Comparison of ENCODE assay signal across 34 cellular contexts in the genomic region with DNA sequence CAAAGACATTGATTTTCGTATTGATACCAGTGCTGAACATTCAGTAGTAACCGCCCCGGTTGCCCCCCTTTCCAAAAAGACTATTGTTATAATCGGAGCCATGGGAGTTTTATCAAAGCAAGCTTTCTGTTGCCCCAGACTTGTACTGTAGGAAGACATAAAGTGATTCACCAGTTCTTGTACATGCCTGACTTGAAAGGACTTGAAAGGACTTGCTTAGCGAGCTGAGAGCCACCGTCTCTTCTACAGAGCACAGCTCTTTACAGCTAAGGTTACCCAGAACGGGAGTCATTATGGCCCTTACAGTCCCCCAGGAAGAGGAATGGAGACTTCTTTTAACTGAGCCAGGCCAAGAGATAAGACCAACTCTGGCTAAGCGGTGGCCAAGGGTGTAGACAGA. TPM values are rescaled to one million over a fixed set of nuclear protein-coding genes. Genes with fewer than 3 reads are reported as not detected.
"Had no signal": no experiment of that assay in that cellular context is flagged by ENCODE, and none has a peak within 500 bp of the region (broad histone marks: within the 10 kb centered on the region; RNA-seq: fewer than 3 reads in every experiment).

No MANE protein-coding gene starts in this region.

- H3K27ac ChIP-seq: ascending aorta, VCaP had no signal

- H3K4me3 ChIP-seq: ascending aorta, MG63 had no signal

- DNase-seq: activated B cell treated with CpG ODN at 0.5 μM for 24 hours; activated CD4-positive, alpha-beta T cell treated with anti-CD3 and anti-CD28 coated beads for 4 hours; activated CD4-positive, alpha-beta T cell treated with anti-CD3 and anti-CD28 coated beads, Interleukin-2, amount 50 U/mL, for 4 hours; activated CD4-positive, CD25-positive, alpha-beta regulatory T cell treated with anti-CD3 and anti-CD28 coated beads, Interleukin-2, amount 50 U/mL, for 72 hours; activated CD8-positive, alpha-beta T cell treated with anti-CD3 and anti-CD28 coated beads for 36 hours; activated effector memory CD4-positive, alpha-beta T cell treated with anti-CD3 and anti-CD28 coated beads, Interleukin-2, amount 50 U/mL, for 16 hours; activated naive CD4-positive, alpha-beta T cell; activated naive CD8-positive, alpha-beta T cell treated with anti-CD3 and anti-CD28 coated beads, Interleukin-2, amount 10 ng/mL, durations not matched to agents 7 days and 5 days; activated T-cell treated with anti-CD3 and anti-CD28 coated beads, Interleukin-2, amount 50 U/mL, for 1 hour; activated T-cell treated with anti-CD3 and anti-CD28 coated beads, Interleukin-2, amount 50 U/mL, for 72 hours; amygdala; Karpas-422; KBM-7; MG63; NCI-H1048; NCI-H1105 treated with DMSO at 0.1 percent for 48 hours; NCI-H1436; NCI-H1694; NCI-H2029; NCI-H345; NCI-H524 treated with DMSO at 0.1 percent for 48 hours; SIG-M5; T-cell; T-helper 17 cell had no signal

- H3K27me3 Mint-ChIP-seq: activated B cell treated with CpG ODN at 0.5 μM for 24 hours; activated CD8-positive, alpha-beta T cell treated with anti-CD3 and anti-CD28 coated beads for 36 hours; activated naive CD4-positive, alpha-beta T cell treated with anti-CD3 and anti-CD28 coated beads, Interleukin-2, amount 50 U/mL, for 24 hours; activated naive CD8-positive, alpha-beta T cell treated with anti-CD3 and anti-CD28 coated beads, Interleukin-2, amount 10 ng/mL, durations not matched to agents 7 days and 5 days; activated T-helper 17 cell treated with anti-CD3 and anti-CD28 coated beads, Interleukin-2, amount 50 U/mL, for 72 hours; T-cell; T-helper 17 cell had no signal

- H3K4me3 Mint-ChIP-seq: activated B cell treated with CpG ODN at 0.5 μM for 24 hours; activated CD8-positive, alpha-beta T cell treated with anti-CD3 and anti-CD28 coated beads for 36 hours; activated naive CD4-positive, alpha-beta T cell treated with anti-CD3 and anti-CD28 coated beads, Interleukin-2, amount 50 U/mL, for 24 hours; activated naive CD8-positive, alpha-beta T cell treated with anti-CD3 and anti-CD28 coated beads, Interleukin-2, amount 10 ng/mL, durations not matched to agents 7 days and 5 days; activated T-cell treated with anti-CD3 and anti-CD28 coated beads, Interleukin-2, amount 50 U/mL, for 72 hours; activated T-helper 17 cell treated with anti-CD3 and anti-CD28 coated beads, Interleukin-2, amount 50 U/mL, for 72 hours; T-cell; T-helper 17 cell had no signal

- H3K27ac Mint-ChIP-seq: activated B cell treated with CpG ODN at 0.5 μM for 24 hours; activated CD8-positive, alpha-beta T cell treated with anti-CD3 and anti-CD28 coated beads for 36 hours; activated naive CD4-positive, alpha-beta T cell treated with anti-CD3 and anti-CD28 coated beads, Interleukin-2, amount 50 U/mL, for 24 hours; activated naive CD8-positive, alpha-beta T cell treated with anti-CD3 and anti-CD28 coated beads, Interleukin-2, amount 10 ng/mL, durations not matched to agents 7 days and 5 days; activated T-cell treated with anti-CD3 and anti-CD28 coated beads, Interleukin-2, amount 50 U/mL, for 72 hours; activated T-helper 17 cell treated with anti-CD3 and anti-CD28 coated beads, Interleukin-2, amount 50 U/mL, for 72 hours; T-cell; T-helper 17 cell had no signal

- H3K4me1 Mint-ChIP-seq: activated T-helper 17 cell treated with anti-CD3 and anti-CD28 coated beads, Interleukin-2, amount 50 U/mL, for 72 hours had no signal

- H3K27me3 ChIP-seq: ascending aorta, MG63 had no signal

RNA-seq across cellular contexts. Expression of gene ERVV-1, which starts 56.1 kb away (rescaled TPM):
- total RNA-seq: activated CD8-positive, alpha-beta memory T cell treated with anti-CD3 and anti-CD28 coated beads for 36 hours; activated CD8-positive, alpha-beta T cell treated with anti-CD3 and anti-CD28 coated beads for 36 hours; activated naive CD8-positive, alpha-beta T cell treated with anti-CD3 and anti-CD28 coated beads, Interleukin-2, amount 10 ng/mL, durations not matched to agents 7 days and 5 days; activated T-cell treated with anti-CD3 and anti-CD28 coated beads, Interleukin-2, amount 50 U/mL, for 72 hours; ascending aorta; cardiac septum; NCI-H460; Right ventricle myocardium inferior; RPMI7951; SK-MEL-5; T-cell; T-helper 17 cell had no signal
